Comparison of ENCODE assay signal across 21 cellular contexts in the genomic region with DNA sequence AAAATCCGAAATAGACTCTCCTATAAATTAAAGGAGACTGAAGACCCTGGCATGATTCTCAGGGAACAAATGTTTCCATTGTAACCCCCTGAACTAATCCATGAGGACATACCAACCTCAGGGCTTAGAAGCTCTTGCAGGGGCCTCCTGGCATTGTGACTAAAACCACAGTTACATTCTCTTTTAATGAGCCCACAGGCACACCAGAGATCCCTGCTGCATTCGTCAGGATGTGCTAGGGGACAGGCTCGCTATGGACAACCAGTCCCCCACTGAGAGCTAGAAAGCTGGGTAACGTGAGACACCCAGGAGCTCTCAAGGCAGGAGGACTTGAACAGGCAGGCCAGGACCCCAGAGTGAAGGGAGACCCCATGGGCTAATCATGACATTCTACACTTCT.
"Had no signal": no experiment of that assay in that cellular context is flagged by ENCODE, and none has a peak within 500 bp of the region (broad histone marks: within the 10 kb centered on the region; RNA-seq: fewer than 3 reads in every experiment).

No MANE protein-coding gene starts in this region.

- H3K9me3 ChIP-seq: esophagus squamous epithelium, heart left ventricle, suprapubic skin had no signal

- H3K27ac ChIP-seq: esophagus squamous epithelium, foreskin keratinocyte, heart left ventricle, suprapubic skin had no signal

- DNase-seq: activated CD4-positive, alpha-beta T cell treated with anti-CD3 and anti-CD28 coated beads, Interleukin-2, amount 50 U/mL, for 4 hours; activated effector memory CD4-positive, alpha-beta T cell treated with Interleukin-2 at 50 U/mL for 16 hours; activated T-cell treated with anti-CD3 and anti-CD28 coated beads, Interleukin-2, amount 50 U/mL, for 1 hour; amygdala; esophagus squamous epithelium; foreskin keratinocyte; nephron progenitor cell; stimulated activated CD4-positive, alpha-beta T cell treated with anti-CD3 and anti-CD28 coated beads, Interleukin-2, amount 100 ng/mL, for 48 hours; stimulated activated CD8-positive, alpha-beta memory T cell treated with anti-CD3 and anti-CD28 coated beads, Interleukin-4, amount 100 ng/mL, for 48 hours; stimulated activated naive CD8-positive, alpha-beta T cell treated with anti-CD3 and anti-CD28 coated beads, Interleukin-15, Interleukin-2, amounts not matched to agents 100 U/mL and 50 U/mL, for 24 hours; T-helper 2 cell had no signal

- H3K4me1 Mint-ChIP-seq: activated naive CD4-positive, alpha-beta T cell treated with anti-CD3 and anti-CD28 coated beads, Interleukin-2, amount 50 U/mL, for 24 hours had no signal

- ATAC-seq: foreskin keratinocyte; heart left ventricle; left lobe of liver; sciatic nerve; stimulated activated naive CD8-positive, alpha-beta T cell treated with anti-CD3 and anti-CD28 coated beads, Interleukin-15, Interleukin-2, amounts not matched to agents 100 U/mL and 50 U/mL, for 24 hours had no signal

- H3K27ac Mint-ChIP-seq: activated naive CD4-positive, alpha-beta T cell treated with anti-CD3 and anti-CD28 coated beads, Interleukin-2, amount 50 U/mL, for 24 hours; memory B cell; nephron progenitor cell; type B pancreatic cell had no signal

- H3K27me3 ChIP-seq: foreskin keratinocyte, heart left ventricle, suprapubic skin had no signal

- H3K4me1 ChIP-seq: foreskin keratinocyte had no signal

- H3K27me3 Mint-ChIP-seq: activated naive CD4-positive, alpha-beta T cell treated with anti-CD3 and anti-CD28 coated beads, Interleukin-2, amount 50 U/mL, for 24 hours; type B pancreatic cell had no signal

- H3K36me3 ChIP-seq: esophagus squamous epithelium, heart left ventricle, suprapubic skin had no signal

- H3K4me3 Mint-ChIP-seq: activated naive CD4-positive, alpha-beta T cell treated with anti-CD3 and anti-CD28 coated beads, Interleukin-2, amount 50 U/mL, for 24 hours; memory B cell; nephron progenitor cell; type B pancreatic cell had no signal

- H3K36me3 Mint-ChIP-seq: activated naive CD4-positive, alpha-beta T cell treated with anti-CD3 and anti-CD28 coated beads, Interleukin-2, amount 50 U/mL, for 24 hours; memory B cell; type B pancreatic cell had no signal

- H3K4me3 ChIP-seq: esophagus squamous epithelium, heart left ventricle, suprapubic skin had no signal

- FAIRE-seq: bronchial epithelial cell, islet of Langerhans, TTC549 had no signal

- H3K9me3 Mint-ChIP-seq: activated naive CD4-positive, alpha-beta T cell treated with anti-CD3 and anti-CD28 coated beads, Interleukin-2, amount 50 U/mL, for 24 hours; memory B cell had no signal
